23 cellular contexts compared by ENCODE assay signal in genomic region chr2:117987121-117987520, GRCh38. TPM values are rescaled to one million over a fixed set of nuclear protein-coding genes. Genes with fewer than 3 reads are reported as not detected.
DNase-seq lines count a peak whose midpoint lies in the region; ATAC-seq, FAIRE-seq and TF ChIP-seq lines count a peak whose summit lies in the region.
"Had no signal": no experiment of that assay in that cellular context is flagged by ENCODE, and none has a peak within 500 bp of the region (broad histone marks: within the 10 kb centered on the region; RNA-seq: fewer than 3 reads in every experiment).

No MANE protein-coding gene starts in this region.

- no peak for TF ChIP-seq EP300 in K562 (IDR thresholded peaks at IDR 0.05; ENCODE audit: low read length)

- H3K36me3 Mint-ChIP-seq in CD14-positive monocyte, result peaks cover 78 to 87% of the 10 kb centered on the region in 2 donors
- peaks cover 89% of the 10 kb centered on the region for H3K36me3 Mint-ChIP-seq in CD8-positive, alpha-beta T cell
- H3K36me3 Mint-ChIP-seq in activated naive CD4-positive, alpha-beta T cell treated with anti-CD3 and anti-CD28 coated beads for 36 hours (ENCODE audit: low read depth), result peaks cover 36% of the 10 kb centered on the region

- no peak for TF ChIP-seq POLR2A in K562 (conservative IDR thresholded peaks at IDR 0.05)

- H3K9me2 ChIP-seq in PC-9 (ENCODE audit: insufficient read depth), result no peaks in the 10 kb centered on the region

- no peaks in the 10 kb centered on the region for H3K9me3 Mint-ChIP-seq in CD14-positive monocyte
- no peaks in the 10 kb centered on the region for H3K9me3 Mint-ChIP-seq in CD8-positive, alpha-beta T cell
- H3K9me3 Mint-ChIP-seq in activated naive CD4-positive, alpha-beta T cell treated with anti-CD3 and anti-CD28 coated beads for 36 hours, result no peaks in the 10 kb centered on the region
- H3K9me3 Mint-ChIP-seq: H9 had no signal

- H3K9me1 ChIP-seq in K562 (ENCODE audit: control insufficient read depth, insufficient read depth, low read length), result no peaks in the 10 kb centered on the region

- peaks cover 5% of the 10 kb centered on the region; the same call in 1 of the 2 replicates for H3F3A ChIP-seq in PC-9 (ENCODE audit: insufficient read depth, low read depth)

- peaks cover 3% of the 10 kb centered on the region for H3K4me1 Mint-ChIP-seq in CD14-positive monocyte
- peaks cover 5% of the 10 kb centered on the region for H3K4me1 Mint-ChIP-seq in CD8-positive, alpha-beta T cell (ENCODE audit: low read depth)
- peaks cover 3% of the 10 kb centered on the region for H3K4me1 Mint-ChIP-seq in activated naive CD4-positive, alpha-beta T cell treated with anti-CD3 and anti-CD28 coated beads for 36 hours (ENCODE audit: low read depth)

- intact Hi-C loops in CD14-positive monocyte (cut with micrococcal nuclease), result no loop called here
- intact Hi-C loops in CD8-positive, alpha-beta T cell (cut with DNase I, micrococcal nuclease), result no loop called here
- intact Hi-C loops in K562 (cut with micrococcal nuclease), result no loop called here
- intact Hi-C loops in PC-9 (cut with micrococcal nuclease; ENCODE audit: unreplicated experiment), result no loop called here
- intact Hi-C loops in activated naive CD4-positive, alpha-beta T cell treated with anti-CD3 and anti-CD28 coated beads for 36 hours (cut with micrococcal nuclease), result no loop called here

- BruUV-seq in K562 (replicated peaks; lab: Mats Ljungman, UMichigan) (no TSS peak), PC-9 (replicated peaks; lab: Mats Ljungman, UMichigan) (no TSS peak)

- peak; percentile 6 for FAIRE-seq in K562 (lab: Jason Lieb, UNC)
- FAIRE-seq: A549, GM12891, GM18507 had no signal

- no peaks in the 10 kb centered on the region for H3K27me3 Mint-ChIP-seq in CD14-positive monocyte (ENCODE audit: low read depth in 3 of 3)
- no peaks in the 10 kb centered on the region for H3K27me3 Mint-ChIP-seq in CD8-positive, alpha-beta T cell (ENCODE audit: low read depth)
- H3K27me3 Mint-ChIP-seq in activated naive CD4-positive, alpha-beta T cell treated with anti-CD3 and anti-CD28 coated beads for 36 hours (ENCODE audit: low read depth), result no peaks in the 10 kb centered on the region
- H3K27me3 Mint-ChIP-seq: CD4-positive, CD25-positive, alpha-beta regulatory T cell had no signal

- H3K36me3 ChIP-seq in CD8-positive, alpha-beta T cell (ENCODE audit: insufficient read depth, low read length), result peaks cover 9% of the 10 kb centered on the region
- peaks cover 46% of the 10 kb centered on the region for H3K36me3 ChIP-seq in K562 (ENCODE audit: control insufficient read depth, insufficient read depth, low read length)
- H3K36me3 ChIP-seq in PC-9 (ENCODE audit: low read depth), result peaks cover 22% of the 10 kb centered on the region

- no peak overlapping the region for H3K27ac ChIP-seq in CD8-positive, alpha-beta T cell (ENCODE audit: low read depth, low read length)
- H3K27ac ChIP-seq in K562 (ENCODE audit: extremely low read depth, low read depth, low read length) (no peak overlapping the region), PC-9 (no peak overlapping the region)
- H3K27ac ChIP-seq: A549, GM23248 had no signal

- no peak for DNase-seq in CD14-positive monocyte (ENCODE audit: low spot score)
- no peak for DNase-seq in CD8-positive, alpha-beta T cell
- DNase-seq in K562 (ENCODE audit: extremely low read depth in 1 of 4, low spot score in 3 of 4), result no peak
- DNase-seq in kidney tubule cell (ENCODE audit: low spot score), result peak; percentile 47
- DNase-seq in PC-9, result no peak
- DNase-seq in SIG-M5 treated with dmso at 0.1 percent for 504 hours (lab: John Stamatoyannopoulos, UW; ENCODE audit: unreplicated experiment), result no peak
- DNase-seq in activated naive CD4-positive, alpha-beta T cell treated with anti-CD3 and anti-CD28 coated beads for 36 hours, result no peak
- DNase-seq: 8988T; ACHN; C1 segment of cervical spinal cord; Calu3; CD4-positive, CD25-positive, alpha-beta regulatory T cell; COR-L47; DMS53; DMS79 treated with DMSO at 0.1 percent for 48 hours; GF-D8; GM23248; H9 had no signal

- peak overlapping the region in 4 of 7 donors; percentile 5 to 49 (median 18) for H3K27ac Mint-ChIP-seq in CD14-positive monocyte
- H3K27ac Mint-ChIP-seq in CD8-positive, alpha-beta T cell, result peak overlapping the region; percentile 20
- H3K27ac Mint-ChIP-seq in activated naive CD4-positive, alpha-beta T cell treated with anti-CD3 and anti-CD28 coated beads for 36 hours, result no peak overlapping the region
- H3K27ac Mint-ChIP-seq: CD4-positive, CD25-positive, alpha-beta regulatory T cell; H9 had no signal

- H2AFZ ChIP-seq in K562 (ENCODE audit: low read depth, low read length) (no peak overlapping the region), PC-9 (no peak overlapping the region)
- H2AFZ ChIP-seq: GM23248 had no signal

- H4K20me1 ChIP-seq in K562 (replicated peaks; ENCODE audit: control insufficient read depth, insufficient read depth, low read length) (no peaks in the 10 kb centered on the region), PC-9 (ENCODE audit: insufficient read depth) (peaks cover 3% of the 10 kb centered on the region; the same call in 1 of the 2 replicates)

- in situ Hi-C loops in K562 (cut with MboI), result no loop called here

- TF ChIP-seq CTCF in CD14-positive monocyte (IDR thresholded peaks at IDR 0.05) (no peak), K562 (IDR thresholded peaks at IDR 0.05 in 2 of 3, conservative IDR thresholded peaks at IDR 0.05 in 1 of 3; ENCODE audit: insufficient read depth in 2 of 3, low read depth in 1 of 3, low read length in 3 of 3) (no peak), PC-9 (conservative IDR thresholded peaks at IDR 0.05) (no peak)
- TF ChIP-seq CTCF in CD8-positive, alpha-beta T cell (IDR thresholded peaks at IDR 0.05), result no peak

- no peak overlapping the region for H3K9ac ChIP-seq in K562 (ENCODE audit: insufficient read depth in 1 of 2, low read depth in 2 of 2, low read length in 2 of 2)
- H3K9ac ChIP-seq: GM23248 had no signal

- TF ChIP-seq RAD21 in K562 (CRISPR knock-in tag; conservative IDR thresholded peaks at IDR 0.05 in 1 of 2, IDR thresholded peaks at IDR 0.05 in 1 of 2), result no peak

- H3K4me1 ChIP-seq in CD8-positive, alpha-beta T cell (ENCODE audit: insufficient read depth, low read length), result no peaks in the 10 kb centered on the region
- H3K4me1 ChIP-seq in K562 (replicated peaks in 1 of 2; ENCODE audit: control insufficient read depth in 2 of 2, insufficient read depth in 2 of 2, low read length in 2 of 2), result no peaks in the 10 kb centered on the region
- no peaks in the 10 kb centered on the region for H3K4me1 ChIP-seq in PC-9 (replicated peaks; ENCODE audit: insufficient read depth)

- 100% methylated on average over 2 of the region's 2 CpGs for WGBS in K562 (ENCODE audit: insufficient coverage, low coverage, missing lambda C conversion rate)

- no peaks in the 10 kb centered on the region for H3K27me3 ChIP-seq in CD8-positive, alpha-beta T cell (ENCODE audit: insufficient read depth, low read length)
- H3K27me3 ChIP-seq in K562 (ENCODE audit: control insufficient read depth in 2 of 2, insufficient read depth in 2 of 2, low read length in 2 of 2) (no peaks in the 10 kb centered on the region), PC-9 (ENCODE audit: insufficient read depth, low read depth) (no peaks in the 10 kb centered on the region)

- H3K4me3 Mint-ChIP-seq in CD14-positive monocyte, result no peak overlapping the region
- H3K4me3 Mint-ChIP-seq in CD8-positive, alpha-beta T cell, result no peak overlapping the region
- no peak overlapping the region for H3K4me3 Mint-ChIP-seq in activated naive CD4-positive, alpha-beta T cell treated with anti-CD3 and anti-CD28 coated beads for 36 hours
- H3K4me3 Mint-ChIP-seq: CD4-positive, CD25-positive, alpha-beta regulatory T cell; H9 had no signal

- POLR2A ChIA-PET in CD8-positive, alpha-beta T cell (lab: Charles Lee), result interaction anchor here (0.7 kb wide), 1 partner anchor 70 kb away, joined by 5 read pairs; no protein-coding TSS in a partner anchor
- POLR2A ChIA-PET in K562 (lab: Yijun Ruan, JAX) (interaction anchor here (1.2 kb wide), 1 partner anchor 9 kb away, joined by 3 read pairs; no protein-coding TSS in a partner anchor), PC-9 (lab: Charles Lee; ENCODE audit: unreplicated experiment) (no interaction called here)

- ATAC-seq in CD8-positive, alpha-beta T cell, result no peak
- ATAC-seq in K562 (no peak), GM21360 (IDR thresholded peaks at IDR 0.05; ENCODE audit: unreplicated experiment) (no peak)
- ATAC-seq: A549, HCT116 had no signal

- H3K4me3 ChIP-seq in CD8-positive, alpha-beta T cell (ENCODE audit: low read depth, low read length), result no peak overlapping the region
- H3K4me3 ChIP-seq in K562 (no peak overlapping the region), PC-9 (no peak overlapping the region)
- H3K4me3 ChIP-seq: A549, GM23248 had no signal

- H3K9me3 ChIP-seq in CD8-positive, alpha-beta T cell (ENCODE audit: low read length), result no peaks in the 10 kb centered on the region
- H3K9me3 ChIP-seq in K562 (replicated peaks; ENCODE audit: control insufficient read depth, insufficient read depth, low read depth, low read length) (no peaks in the 10 kb centered on the region), PC-9 (ENCODE audit: insufficient read depth, low read depth) (no peaks in the 10 kb centered on the region)
- H3K9me3 ChIP-seq: A549 had no signal

- CTCF ChIA-PET in CD8-positive, alpha-beta T cell (lab: Charles Lee), result interaction anchor here (2.3 kb wide), 1 partner anchor 16 kb away, joined by 8 read pairs; no protein-coding TSS in a partner anchor
- CTCF ChIA-PET in K562 (lab: Yijun Ruan, JAX; ENCODE audit: low intra/inter-chr PET ratio), result no interaction called here
- CTCF ChIA-PET in PC-9 (lab: Charles Lee), result interaction anchor here (1.0 kb wide), 1 partner anchor 21 kb away, joined by 3 read pairs; no protein-coding TSS in a partner anchor
- CTCF ChIA-PET in activated naive CD4-positive, alpha-beta T cell treated with anti-CD3 and anti-CD28 coated beads for 36 hours (lab: Charles Lee), result interaction anchor here (1.0 to 7.0 kb wide), 2 partner anchors 17 to 173 kb away, joined by 7 to 58 read pairs; partner anchors contain the start of gene DDX18

- H3K4me2 ChIP-seq in K562 (ENCODE audit: insufficient read depth, low read length), result no peak overlapping the region
- H3K4me2 ChIP-seq in PC-9, result no peak overlapping the region
- H3K4me2 ChIP-seq: A549 had no signal

- H3K79me2 ChIP-seq in K562 (ENCODE audit: control insufficient read depth, insufficient read depth, low read length), result no peaks in the 10 kb centered on the region
- no peaks in the 10 kb centered on the region for H3K79me2 ChIP-seq in PC-9 (ENCODE audit: low read depth)

RNA-seq across cellular contexts. Expression of gene CCDC93, which starts 26.7 kb away (rescaled TPM):
- 1 to 10 TPM; 2.5 to 5.8 TPM for polyA plus RNA-seq in CD14-positive monocyte
- total RNA-seq in CD8-positive, alpha-beta T cell, result 10 to 100 TPM; 84.4 to 85.3 TPM
- 33.4 and 55.4 TPM in 2 replicates for total RNA-seq in K562 (2011; cell fraction: chromatin; rRNA removed; ENCODE audit: low replicate concordance)
- 16.0 and 23.0 TPM in 2 replicates for total RNA-seq in K562 (2011; cell fraction: nucleolus; rRNA removed)
- 29.9 TPM in 2 replicates for total RNA-seq in K562 (2011; cell fraction: nucleoplasm; rRNA removed)
- 9.6 and 10.8 TPM in 2 replicates for total RNA-seq in K562 (2014; rRNA removed)
- 12.4 and 12.7 TPM in 2 replicates for total RNA-seq in K562 (2014; rRNA removed; fragmentation: Illumina TruSeq; extraction: Trizol)
- 19.3 and 20.7 TPM in 2 replicates for total RNA-seq in K562 (2015; rRNA removed; fragmentation: Illumina TruSeq; extraction: Trizol)
- 11.1 and 14.1 TPM in 2 replicates for total RNA-seq in K562 (2021)
- 13.7 and 22.8 TPM in 2 replicates for polyA plus RNA-seq in K562 (2011; rRNA removed)
- 4.3 and 9.2 TPM in 2 replicates for polyA plus RNA-seq in K562 (2011; cell fraction: cytosol; rRNA removed)
- 94.9 and 129 TPM in 2 replicates for polyA plus RNA-seq in K562 (2011; cell fraction: nucleus; rRNA removed)
- polyA plus RNA-seq in K562 (2012), result 8.9 and 11.6 TPM in 2 replicates
- polyA plus RNA-seq in K562 (2014; fragmentation: Illumina TruSeq; extraction: Trizol), result 11.3 and 15.3 TPM in 2 replicates
- 1 to 10 TPM; 3.3 to 3.6 TPM for polyA plus RNA-seq in K562 (2014; fragmentation: Nextera tagmentation; extraction: Ambion mirVana)
- 11.6 and 12.2 TPM in 2 replicates for polyA plus RNA-seq in K562 (2014; rRNA removed)
- polyA minus RNA-seq in K562 (2011; rRNA and poly(A)+ RNA removed), result 11.7 and 21.5 TPM in 2 replicates
- 6.0 and 6.9 TPM in 2 replicates for polyA minus RNA-seq in K562 (2011; cell fraction: cytosol; rRNA and poly(A)+ RNA removed)
- 27.1 and 60.1 TPM in 2 replicates for polyA minus RNA-seq in K562 (2011; cell fraction: nucleus; rRNA and poly(A)+ RNA removed)
- total RNA-seq in PC-9 (2021), result 29.7 and 31.3 TPM in 2 replicates
- 10 to 100 TPM; 29.0 to 32.8 TPM for total RNA-seq in activated naive CD4-positive, alpha-beta T cell treated with anti-CD3 and anti-CD28 coated beads for 36 hours
